Comparison of ENCODE assay signal across 8 cellular contexts in the genomic region with DNA sequence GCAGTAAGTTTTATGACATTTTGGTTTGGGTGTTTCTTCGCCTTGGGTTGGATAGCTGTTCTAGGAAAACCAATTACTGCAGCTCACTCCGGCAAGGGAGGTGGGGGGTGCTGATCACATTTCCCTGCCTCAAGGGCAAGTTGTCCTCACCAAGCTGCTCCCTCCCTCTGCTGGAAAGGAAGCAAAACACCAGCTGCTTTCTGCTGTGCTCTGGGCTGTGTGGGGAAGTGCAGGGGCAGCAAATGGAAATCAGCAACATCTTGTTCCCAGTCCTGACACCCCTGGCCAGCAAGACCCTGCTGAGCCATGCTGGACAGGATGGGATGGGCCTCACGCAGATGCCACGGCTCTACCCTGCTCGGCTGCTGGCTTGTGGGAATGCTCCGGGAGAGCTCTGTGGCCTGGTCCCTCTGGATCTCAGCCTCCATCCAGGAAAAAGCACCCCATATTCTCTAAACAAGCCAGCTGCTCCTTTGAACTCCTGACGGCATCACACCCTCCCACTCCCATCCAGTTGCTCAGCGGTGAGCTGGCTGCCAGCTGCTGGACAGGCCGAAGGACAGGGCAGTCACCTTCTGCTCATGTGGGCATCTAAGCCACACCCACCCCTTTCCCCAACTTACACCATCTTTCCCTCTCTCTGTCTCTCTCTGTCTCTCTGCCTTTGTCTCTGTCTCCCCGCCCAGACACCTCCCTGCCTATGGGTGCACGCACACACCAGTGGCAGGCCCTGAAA. TPM values are rescaled to one million over a fixed set of nuclear protein-coding genes. Genes with fewer than 3 reads are reported as not detected.
DNase-seq lines count a peak whose midpoint lies in the region; ATAC-seq and TF ChIP-seq lines count a peak whose summit lies in the region.

No MANE protein-coding gene starts in this region.

- ATAC-seq in RWPE2 (ENCODE audit: low read depth) (peak; percentile 71), foreskin keratinocyte (peak; percentile 43), HG03521 (IDR thresholded peaks at IDR 0.05; ENCODE audit: unreplicated experiment) (no peak), GM21515 (IDR thresholded peaks at IDR 0.05; ENCODE audit: unreplicated experiment) (no peak)
- no peak for ATAC-seq in naive thymus-derived CD4-positive, alpha-beta T cell

- H3K9me3 Mint-ChIP-seq in naive thymus-derived CD4-positive, alpha-beta T cell = peaks cover 0 to 4% (median 0%) of the 10 kb centered on the region in 11 donors

- H3K4me3 Mint-ChIP-seq in naive thymus-derived CD4-positive, alpha-beta T cell = no peak overlapping the region

- intact Hi-C loops in naive thymus-derived CD4-positive, alpha-beta T cell (cut with micrococcal nuclease) = no loop called here

- H3K27me3 ChIP-seq in RWPE2 (ENCODE audit: insufficient read depth, poor library complexity, severe bottlenecking) (peaks cover 14% of the 10 kb centered on the region), foreskin keratinocyte (peaks cover 74% of the 10 kb centered on the region)
- peaks cover 3 to 14% of the 10 kb centered on the region in 2 donors for H3K27me3 ChIP-seq in naive thymus-derived CD4-positive, alpha-beta T cell (ENCODE audit: control insufficient read depth in 2 of 2, insufficient read depth in 2 of 2, low read length in 2 of 2)

- H3K4me1 Mint-ChIP-seq in naive thymus-derived CD4-positive, alpha-beta T cell = peaks cover 0 to 5% (median 0%) of the 10 kb centered on the region in 7 donors

- H3K27ac ChIP-seq in RWPE2 (ENCODE audit: poor library complexity, severe bottlenecking) (no peak overlapping the region), foreskin keratinocyte (no peak overlapping the region)
- no peak overlapping the region for H3K27ac ChIP-seq in naive thymus-derived CD4-positive, alpha-beta T cell (ENCODE audit: low read depth, low read length)

- DNase-seq in HCEC 1CT (peak; percentile 50), RWPE2 (ENCODE audit: low spot score) (no peak), foreskin keratinocyte (peak in 1 of 2 donors; percentile 29), retinal pigment epithelial cell (ENCODE audit: low read depth) (no peak)
- no peak for DNase-seq in effector CD4-positive, alpha-beta T cell
- DNase-seq in naive thymus-derived CD4-positive, alpha-beta T cell = no peak

- CTCF ChIA-PET in naive thymus-derived CD4-positive, alpha-beta T cell (lab: Charles Lee) = interaction anchor here (0.6 kb wide), 1 partner anchor 480 kb away, joined by 3 read pairs; no protein-coding TSS in a partner anchor

- H3K9me3 ChIP-seq in RWPE2 (ENCODE audit: severe bottlenecking) = no peaks in the 10 kb centered on the region
- no peaks in the 10 kb centered on the region for H3K9me3 ChIP-seq in naive thymus-derived CD4-positive, alpha-beta T cell (ENCODE audit: control insufficient read depth in 2 of 3, low read length in 3 of 3)

- TF ChIP-seq CTCF in RWPE2 (IDR thresholded peaks at IDR 0.05; ENCODE audit: poor library complexity, severe bottlenecking) = peak; percentile 53
- TF ChIP-seq CTCF in foreskin keratinocyte (conservative IDR thresholded peaks at IDR 0.05) = peak; percentile 57
- TF ChIP-seq CTCF in retinal pigment epithelial cell (conservative IDR thresholded peaks at IDR 0.05; ENCODE audit: low read depth, low read length) = peak; percentile 65

- POLR2A ChIA-PET in naive thymus-derived CD4-positive, alpha-beta T cell (lab: Charles Lee) = no interaction called here

- H3K4me1 ChIP-seq in RWPE2 (ENCODE audit: insufficient read depth, poor library complexity, severe bottlenecking) (peaks cover 9% of the 10 kb centered on the region), foreskin keratinocyte (no peaks in the 10 kb centered on the region)
- no peaks in the 10 kb centered on the region for H3K4me1 ChIP-seq in naive thymus-derived CD4-positive, alpha-beta T cell (ENCODE audit: control insufficient read depth in 2 of 2, insufficient read depth in 2 of 2, low read length in 2 of 2)

- H3K27me3 Mint-ChIP-seq in naive thymus-derived CD4-positive, alpha-beta T cell = peaks cover 65 to 72% (median 67%) of the 10 kb centered on the region in 5 donors

- H3K4me3 ChIP-seq in RWPE2 (ENCODE audit: severe bottlenecking) (no peak overlapping the region), retinal pigment epithelial cell (ENCODE audit: low read length) (no peak overlapping the region)
- H3K4me3 ChIP-seq in naive thymus-derived CD4-positive, alpha-beta T cell (ENCODE audit: low read length) = no peak overlapping the region

- no peaks in the 10 kb centered on the region for H3K36me3 Mint-ChIP-seq in naive thymus-derived CD4-positive, alpha-beta T cell

- no peaks in the 10 kb centered on the region for H3K36me3 ChIP-seq in RWPE2 (ENCODE audit: low read depth)
- H3K36me3 ChIP-seq in naive thymus-derived CD4-positive, alpha-beta T cell (ENCODE audit: control insufficient read depth in 2 of 3, insufficient read depth in 3 of 3, low read length in 3 of 3) = no peaks in the 10 kb centered on the region

- no peak overlapping the region for H3K27ac Mint-ChIP-seq in naive thymus-derived CD4-positive, alpha-beta T cell

RNA-seq across cellular contexts. Expression of a gene that starts 52.4 kb away (rescaled TPM):
- 192 and 193 TPM in 2 replicates for total RNA-seq in foreskin keratinocyte
- polyA plus RNA-seq in foreskin keratinocyte = 73.6 and 83.6 TPM in 2 replicates
- total RNA-seq in naive thymus-derived CD4-positive, alpha-beta T cell = 100 to 1,000 TPM; 182 to 716 (median 322) TPM
- polyA plus RNA-seq in naive thymus-derived CD4-positive, alpha-beta T cell = 100 to 1,000 TPM; 280 to 447 TPM

Comparison
In these comparisons a context has a peak if more than half of its experiments do, and no peak if none do; other contexts are left out.
1. ATAC-seq: peak in RWPE2 (single experiment) and foreskin keratinocyte (single experiment); none in HG03521 (single experiment), GM21515 (single experiment) and naive thymus-derived CD4-positive, alpha-beta T cell (single experiment).
2. Peak in every context shown above with its lines, with median percentiles within 50 percentile points of each other: CTCF ChIP-seq.